Comparison of ENCODE assay signal across 8 cellular contexts in the genomic region with DNA sequence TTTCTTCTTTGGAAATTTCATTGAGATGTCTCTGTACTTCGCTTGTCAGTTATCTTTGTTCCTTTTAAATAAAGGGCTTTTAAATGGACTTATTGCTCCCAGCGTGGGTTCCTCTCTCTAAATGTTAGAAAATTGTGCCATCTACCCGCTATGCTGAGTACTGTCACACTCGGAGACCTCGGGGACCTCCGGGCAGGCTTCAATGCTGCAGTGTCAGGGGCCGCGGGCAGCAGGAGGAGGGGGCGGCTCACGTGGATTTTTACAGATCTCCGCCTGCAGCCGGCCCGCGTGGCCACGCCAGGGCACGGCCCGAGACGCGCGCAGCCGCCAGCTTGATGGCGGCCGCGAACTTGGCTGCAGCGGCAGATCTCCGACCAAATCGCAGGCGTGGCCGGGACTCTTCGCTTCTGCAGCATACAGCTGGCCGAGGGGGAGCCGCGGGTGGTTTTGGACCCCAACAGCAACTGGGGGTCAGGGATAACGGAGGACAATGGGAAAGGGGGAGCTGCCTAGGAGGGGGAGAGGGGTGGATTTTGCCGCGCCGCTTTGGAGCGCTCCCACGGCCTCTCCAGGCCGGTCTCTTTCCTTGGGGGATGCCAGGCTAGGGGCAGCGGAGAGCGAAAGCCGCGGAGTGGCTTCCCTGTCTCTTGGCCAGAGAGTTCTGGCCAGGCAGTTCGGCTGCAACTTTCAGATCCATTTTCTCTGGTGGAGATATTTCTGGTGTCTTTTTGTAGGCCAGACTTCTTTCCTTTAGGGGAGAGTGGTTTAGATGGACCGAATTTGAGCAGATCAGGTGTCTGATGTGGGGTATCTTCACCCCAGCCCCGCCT. TPM values are rescaled to one million over a fixed set of nuclear protein-coding genes. Genes with fewer than 3 reads are reported as not detected.
DNase-seq lines count a peak whose midpoint lies in the region; ATAC-seq, FAIRE-seq and TF ChIP-seq lines count a peak whose summit lies in the region.

No MANE protein-coding gene starts in this region.

- H4K20me1 ChIP-seq in keratinocyte (ENCODE audit: control insufficient read depth, extremely low read depth, insufficient read depth, low read length) = no peaks in the 10 kb centered on the region

- DNase-seq in NCI-H526 treated with DMSO at 0.1 percent for 48 hours (lab: John Stamatoyannopoulos, UW) (peak; percentile 75), breast epithelium (ENCODE audit: low spot score in 2 of 2) (peak in 1 of 2 donors; percentile 61), keratinocyte (ENCODE audit: low read depth, low spot score) (no peak), germinal center (ENCODE audit: low spot score) (no peak)

- H3K9me3 ChIP-seq in breast epithelium = no peaks in the 10 kb centered on the region
- no peaks in the 10 kb centered on the region for H3K9me3 ChIP-seq in keratinocyte (ENCODE audit: control insufficient read depth, low read depth, low read length)
- H3K9me3 ChIP-seq in stomach smooth muscle (ENCODE audit: control insufficient read depth in 2 of 2, low read length in 2 of 2) = no peaks in the 10 kb centered on the region

- TF ChIP-seq CTCF in GM12872 (IDR thresholded peaks at IDR 0.05; ENCODE audit: insufficient read depth, low read depth, low read length) (peak; percentile 27; the same call in 1 of the 3 replicates), breast epithelium (IDR thresholded peaks at IDR 0.05) (peak; percentile 17 to 65 (median 60)), keratinocyte (optimal IDR thresholded peaks at IDR 0.05 in 1 of 3, IDR thresholded peaks at IDR 0.05 in 1 of 3, conservative IDR thresholded peaks at IDR 0.05 in 1 of 3; ENCODE audit: extremely low read depth in 1 of 3, insufficient read depth in 2 of 3, low read length in 3 of 3) (peak; percentile 42 to 62 (median 56))

- H2AFZ ChIP-seq in keratinocyte (ENCODE audit: control insufficient read depth, low read length) = peak overlapping the region; percentile 16

- H3K9ac ChIP-seq in keratinocyte (ENCODE audit: control insufficient read depth, extremely low read depth, insufficient read depth, low read length) = no peak overlapping the region
- H3K9ac ChIP-seq in stomach smooth muscle (ENCODE audit: low read length in 2 of 2) = peak overlapping the region; percentile 73 to 83

- peak overlapping the region; percentile 93 to 95 for H3K27ac ChIP-seq in breast epithelium
- no peak overlapping the region for H3K27ac ChIP-seq in keratinocyte (ENCODE audit: control insufficient read depth, insufficient read depth, low read length)
- peak overlapping the region; percentile 98 for H3K27ac ChIP-seq in stomach smooth muscle (ENCODE audit: low read length)

- dilution Hi-C loops in keratinocyte (cut with MboI; ENCODE audit: extremely low pct_ligation_motif_present, low sequenced_read_pairs) = no loop called here

- H3K79me2 ChIP-seq in keratinocyte (ENCODE audit: control insufficient read depth, insufficient read depth, low read length) = peaks cover 21% of the 10 kb centered on the region

- H3K27me3 ChIP-seq in breast epithelium (no peaks in the 10 kb centered on the region), keratinocyte (ENCODE audit: control insufficient read depth, extremely low read depth, insufficient read depth, low read length) (no peaks in the 10 kb centered on the region), stomach smooth muscle (ENCODE audit: control insufficient read depth in 1 of 2, insufficient read depth in 2 of 2, low read length in 2 of 2) (no peaks in the 10 kb centered on the region)

- FAIRE-seq in keratinocyte (lab: Jason Lieb, UNC) = no peak

- no peak for TF ChIP-seq POLR2A in breast epithelium (IDR thresholded peaks at IDR 0.05)

- intact Hi-C loops in breast epithelium (cut with DNase I; ENCODE audit: low total_unique reads) = no loop called here

- no peaks in the 10 kb centered on the region for H3K36me3 ChIP-seq in breast epithelium
- peaks cover 0 to 12% of the 10 kb centered on the region in 2 experiments for H3K36me3 ChIP-seq in keratinocyte (ENCODE audit: control insufficient read depth in 2 of 2, extremely low read depth in 1 of 2, insufficient read depth in 2 of 2, low read length in 2 of 2)
- H3K36me3 ChIP-seq in stomach smooth muscle (ENCODE audit: control insufficient read depth in 2 of 2, insufficient read depth in 2 of 2, low read length in 2 of 2) = no peaks in the 10 kb centered on the region

- ATAC-seq in HG02678 (IDR thresholded peaks at IDR 0.05; ENCODE audit: unreplicated experiment) = peak; percentile 65
- ATAC-seq in GM21390 (IDR thresholded peaks at IDR 0.05; ENCODE audit: unreplicated experiment) = no peak

- no peaks in the 10 kb centered on the region for H3K9me1 ChIP-seq in keratinocyte (ENCODE audit: control insufficient read depth, extremely low read depth, insufficient read depth, low read length)

- H3K4me1 ChIP-seq in breast epithelium = peaks cover 0 to 4% of the 10 kb centered on the region in 2 donors
- H3K4me1 ChIP-seq in keratinocyte (ENCODE audit: control insufficient read depth, extremely low read depth, insufficient read depth, low read length) = peaks cover 4% of the 10 kb centered on the region
- H3K4me1 ChIP-seq in stomach smooth muscle (ENCODE audit: control insufficient read depth, insufficient read depth, low read length) = peaks cover 60% of the 10 kb centered on the region

- H3K4me3 ChIP-seq in breast epithelium (peak overlapping the region; percentile 55 to 89 (median 79)), keratinocyte (ENCODE audit: control insufficient read depth in 2 of 3, extremely low read depth in 1 of 3, insufficient read depth in 2 of 3, low read depth in 1 of 3, low read length in 3 of 3) (peak overlapping the region in 2 of 3 experiments; percentile 32 to 54), stomach smooth muscle (ENCODE audit: low read length in 2 of 2) (peak overlapping the region; percentile 80 to 100)

- peak overlapping the region; percentile 60 for H3K4me2 ChIP-seq in keratinocyte (ENCODE audit: control insufficient read depth, extremely low read depth, insufficient read depth, low read depth, low read length)

RNA-seq across cellular contexts. Expression of gene NR2F2, which starts 15.3 kb away (rescaled TPM):
- 10 to 100 TPM; 13.2 to 22.9 (median 13.6) TPM for total RNA-seq in breast epithelium
- polyA plus RNA-seq in keratinocyte = 19.5 to 27.2 TPM (median 20.1 TPM) in 3 replicates
- polyA plus RNA-seq in keratinocyte (2011; ENCODE audit: low read depth) = 9.7 TPM
- polyA plus RNA-seq in keratinocyte (2011; cell fraction: cytosol; rRNA removed) = 26.1 and 26.9 TPM in 2 replicates
- polyA plus RNA-seq in keratinocyte (2011; cell fraction: nucleus; rRNA removed) = 40.5 and 46.0 TPM in 2 replicates
- 17.2 and 43.5 TPM in 2 replicates for polyA plus RNA-seq in keratinocyte (2012; ENCODE audit: low replicate concordance)
- polyA minus RNA-seq in keratinocyte = 12.0 to 19.7 TPM (median 19.2 TPM) in 3 replicates
- 38.4 TPM for polyA minus RNA-seq in keratinocyte (2011; cell fraction: cytosol; rRNA and poly(A)+ RNA removed)
- 24.0 and 24.7 TPM in 2 replicates for polyA minus RNA-seq in keratinocyte (2011; cell fraction: nucleus; rRNA and poly(A)+ RNA removed)
